Comparison of ENCODE assay signal across 16 cellular contexts in the genomic region with DNA sequence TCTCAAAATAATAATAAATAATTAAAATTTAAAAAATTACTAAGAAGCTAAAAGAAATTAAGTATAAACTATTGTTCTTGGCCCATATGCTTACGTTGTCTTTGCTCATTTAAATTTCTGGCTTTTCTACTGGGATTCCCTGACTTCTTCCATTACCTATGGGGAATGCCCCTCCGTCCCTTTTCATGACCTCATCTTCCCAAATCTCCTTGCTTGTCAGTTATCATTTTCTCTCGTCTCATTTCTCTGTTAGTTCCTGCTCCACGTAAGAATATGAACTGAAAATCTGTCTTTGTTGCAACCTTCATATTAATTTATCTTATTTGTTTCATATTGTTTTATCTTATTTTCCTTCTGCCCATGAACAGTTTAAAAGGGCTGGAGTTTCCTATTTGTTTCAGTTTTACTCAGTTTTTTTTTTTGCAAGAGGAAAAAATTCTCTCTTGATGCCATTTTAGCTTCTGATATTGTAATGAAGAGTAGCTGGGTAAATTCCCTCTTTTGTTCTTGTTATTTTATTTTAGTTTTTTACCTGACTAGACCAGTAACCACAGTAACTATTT. TPM values are rescaled to one million over a fixed set of nuclear protein-coding genes. Genes with fewer than 3 reads are reported as not detected.
DNase-seq lines count a peak whose midpoint lies in the region; ATAC-seq and TF ChIP-seq lines count a peak whose summit lies in the region.
"Had no signal": no experiment of that assay in that cellular context is flagged by ENCODE, and none has a peak within 500 bp of the region (broad histone marks: within the 10 kb centered on the region; RNA-seq: fewer than 3 reads in every experiment).

No MANE protein-coding gene starts in this region.

- peaks cover 27 to 51% (median 42%) of the 10 kb centered on the region in 4 donors for H3K4me1 Mint-ChIP-seq in CD4-positive, alpha-beta memory T cell
- H3K4me1 Mint-ChIP-seq in GM23338 (peaks cover 30% of the 10 kb centered on the region), MCF 10A (ENCODE audit: insufficient read depth, unreplicated experiment) (peaks cover 12% of the 10 kb centered on the region)
- peaks cover 37% of the 10 kb centered on the region for H3K4me1 Mint-ChIP-seq in activated T-helper 1 cell treated with anti-CD3 and anti-CD28 coated beads, Interleukin-12 subunit alpha, Interleukin-12 subunit beta, Interleukin-2, Interleukin-4 antibody, amounts not matched to agents 30 ng/mL and 10 ng/mL and 1 ng/mL, durations not matched to agents 14 hours and 24 hours and 36 hours (ENCODE audit: low read depth)
- H3K4me1 Mint-ChIP-seq in naive thymus-derived CD8-positive, alpha-beta T cell: peaks cover 18 to 47% (median 39%) of the 10 kb centered on the region in 4 donors

- H3K27me3 ChIP-seq in CD4-positive, alpha-beta memory T cell (ENCODE audit: insufficient read depth, low read length): no peaks in the 10 kb centered on the region
- H3K27me3 ChIP-seq in GM23338 (ENCODE audit: insufficient read depth): no peaks in the 10 kb centered on the region
- H3K27me3 ChIP-seq: thyroid gland had no signal

- peaks cover 40% of the 10 kb centered on the region for H3K4me1 ChIP-seq in CD4-positive, alpha-beta memory T cell (ENCODE audit: insufficient read depth, low read length)
- H3K4me1 ChIP-seq in GM23338 (ENCODE audit: insufficient read depth): peaks cover 19% of the 10 kb centered on the region; the same call in 1 of the 2 replicates

- H3K27me3 Mint-ChIP-seq in CD4-positive, alpha-beta memory T cell: no peaks in the 10 kb centered on the region
- peaks cover 11% of the 10 kb centered on the region for H3K27me3 Mint-ChIP-seq in GM23338 (ENCODE audit: insufficient read depth, low read depth, poor library complexity)
- no peaks in the 10 kb centered on the region for H3K27me3 Mint-ChIP-seq in activated T-helper 1 cell treated with anti-CD3 and anti-CD28 coated beads, Interleukin-12 subunit alpha, Interleukin-12 subunit beta, Interleukin-2, Interleukin-4 antibody, amounts not matched to agents 30 ng/mL and 10 ng/mL and 1 ng/mL, durations not matched to agents 14 hours and 24 hours and 36 hours (ENCODE audit: insufficient read depth)
- H3K27me3 Mint-ChIP-seq in naive thymus-derived CD8-positive, alpha-beta T cell: no peaks in the 10 kb centered on the region
- H3K27me3 Mint-ChIP-seq in MCF 10A (ENCODE audit: insufficient read depth, unreplicated experiment): no peaks in the 10 kb centered on the region

- TF ChIP-seq CTCF in GM23338 (conservative IDR thresholded peaks at IDR 0.05; ENCODE audit: low read depth in 2 of 2) (no peak), MCF 10A (IDR thresholded peaks at IDR 0.05; ENCODE audit: unreplicated experiment) (no peak)

- no peaks in the 10 kb centered on the region for H3K9me3 ChIP-seq in CD4-positive, alpha-beta memory T cell (ENCODE audit: control insufficient read depth in 1 of 2, low read length in 2 of 2)
- H3K9me3 ChIP-seq: thyroid gland had no signal

- peak overlapping the region; percentile 44; the same call in 1 of the 2 replicates for H2AFZ ChIP-seq in GM23338

- CTCF ChIA-PET in CD4-positive, alpha-beta memory T cell (lab: Charles Lee; ENCODE audit: partially characterized antibody): interaction anchor here (1.1 to 2.4 kb wide), 2 partner anchors 28 to 165 kb away, joined by 3 to 5 read pairs; no protein-coding TSS in a partner anchor
- CTCF ChIA-PET in MCF 10A (lab: Yijun Ruan, JAX): interaction anchor here (1.9 kb wide), 1 partner anchor 165 kb away, joined by 6 read pairs; no protein-coding TSS in a partner anchor

- BruUV-seq in MCF 10A (replicated peaks; lab: Mats Ljungman, UMichigan): no TSS peak

- intact Hi-C loops in CD4-positive, alpha-beta memory T cell (cut with micrococcal nuclease): no loop called here
- intact Hi-C loops in activated T-helper 1 cell treated with anti-CD3 and anti-CD28 coated beads, Interleukin-12 subunit alpha, Interleukin-12 subunit beta, Interleukin-2, Interleukin-4 antibody, amounts not matched to agents 30 ng/mL and 10 ng/mL and 1 ng/mL, durations not matched to agents 14 hours and 24 hours and 36 hours (cut with micrococcal nuclease): loop anchor here (1.0 to 10.0 kb wide), 3 partner anchors 167 to 1409 kb away; a partner anchor contains a TSS
- intact Hi-C loops in MCF 10A (cut with micrococcal nuclease): no loop called here

- POLR2A ChIA-PET in CD4-positive, alpha-beta memory T cell (lab: Charles Lee; ENCODE audit: partially characterized antibody): interaction anchor here (2.5 kb wide), 1 partner anchor 62 kb away, joined by 16 read pairs; no protein-coding TSS in a partner anchor
- POLR2A ChIA-PET in naive thymus-derived CD8-positive, alpha-beta T cell (lab: Charles Lee): interaction anchor here (0.6 kb wide), 1 partner anchor 51 kb away, joined by 3 read pairs; no protein-coding TSS in a partner anchor
- POLR2A ChIA-PET in MCF 10A (lab: Yijun Ruan, JAX): interaction anchor here (0.6 kb wide), 2 partner anchors 30 to 236 kb away, joined by 3 to 4 read pairs; no protein-coding TSS in a partner anchor

- H3K4me2 ChIP-seq in GM23338: 0 out of 2 replicates have a peak overlapping the region, but pooled peaks have one; percentile 7

- H3F3A ChIP-seq in GM23338 (replicated peaks; ENCODE audit: low read depth): 0 out of 2 replicates have a peak, but pooled peaks cover 3% of the 10 kb centered on the region

- 0 out of 2 replicates have a peak, but pooled peaks cover 4% of the 10 kb centered on the region for H4K20me1 ChIP-seq in GM23338 (replicated peaks; ENCODE audit: insufficient read depth)

- ATAC-seq in GM23338: no peak
- ATAC-seq in naive thymus-derived CD8-positive, alpha-beta T cell: no peak

- no peak overlapping the region for H3K27ac ChIP-seq in CD4-positive, alpha-beta memory T cell (ENCODE audit: low read depth, low read length)
- no peak overlapping the region for H3K27ac ChIP-seq in GM23338 (ENCODE audit: low read depth)
- H3K27ac ChIP-seq: epithelial cell of prostate, thyroid gland had no signal

- peaks cover 8 to 14% of the 10 kb centered on the region in 2 donors for H3K36me3 Mint-ChIP-seq in CD4-positive, alpha-beta memory T cell
- H3K36me3 Mint-ChIP-seq in GM23338 (ENCODE audit: low read depth): peaks cover 16% of the 10 kb centered on the region
- H3K36me3 Mint-ChIP-seq in activated T-helper 1 cell treated with anti-CD3 and anti-CD28 coated beads, Interleukin-12 subunit alpha, Interleukin-12 subunit beta, Interleukin-2, Interleukin-4 antibody, amounts not matched to agents 30 ng/mL and 10 ng/mL and 1 ng/mL, durations not matched to agents 14 hours and 24 hours and 36 hours (ENCODE audit: low read depth): peaks cover 15% of the 10 kb centered on the region
- peaks cover 4 to 11% (median 10%) of the 10 kb centered on the region in 3 donors for H3K36me3 Mint-ChIP-seq in naive thymus-derived CD8-positive, alpha-beta T cell
- H3K36me3 Mint-ChIP-seq in MCF 10A (ENCODE audit: insufficient read depth, unreplicated experiment): peaks cover 16% of the 10 kb centered on the region

- H3K36me3 ChIP-seq in CD4-positive, alpha-beta memory T cell (ENCODE audit: insufficient read depth, low read length): no peaks in the 10 kb centered on the region
- peaks cover 7% of the 10 kb centered on the region; the same call in 1 of the 2 replicates for H3K36me3 ChIP-seq in GM23338 (ENCODE audit: insufficient read depth)
- H3K36me3 ChIP-seq: thyroid gland had no signal

- no peaks in the 10 kb centered on the region for H3K9me2 ChIP-seq in GM23338 (ENCODE audit: insufficient read depth)

- no peak for DNase-seq in CD4-positive, alpha-beta memory T cell
- DNase-seq in GM23338 (ENCODE audit: low spot score) (no peak), MCF 10A (ENCODE audit: unreplicated experiment) (no peak), hypothalamus (lab: John Stamatoyannopoulos, UW) (no peak)
- DNase-seq in activated T-helper 1 cell treated with anti-CD3 and anti-CD28 coated beads, Interleukin-12 subunit alpha, Interleukin-12 subunit beta, Interleukin-2, Interleukin-4 antibody, amounts not matched to agents 30 ng/mL and 10 ng/mL and 1 ng/mL, durations not matched to agents 14 hours and 24 hours and 36 hours (ENCODE audit: low spot score): no peak
- no peak for DNase-seq in naive thymus-derived CD8-positive, alpha-beta T cell
- no peak for DNase-seq in stimulated activated naive CD4-positive, alpha-beta T cell (lab: John Stamatoyannopoulos, UW)
- DNase-seq: activated CD8-positive, alpha-beta memory T cell treated with anti-CD3 and anti-CD28 coated beads, Interleukin-2, amount 50 U/mL, for 48 hours; cortex of kidney; EL; HFFc6; kidney glomerular epithelial cell; NCI-H1930; NCI-H526 treated with DMSO at 0.1 percent for 48 hours had no signal

- H3K79me2 ChIP-seq in GM23338 (replicated peaks; ENCODE audit: insufficient read depth): peaks cover 21% of the 10 kb centered on the region

- peak overlapping the region; percentile 74 to 93 (median 90) for H3K27ac Mint-ChIP-seq in CD4-positive, alpha-beta memory T cell
- peak overlapping the region; percentile 35 for H3K27ac Mint-ChIP-seq in GM23338
- peak overlapping the region; percentile 89 for H3K27ac Mint-ChIP-seq in activated T-helper 1 cell treated with anti-CD3 and anti-CD28 coated beads, Interleukin-12 subunit alpha, Interleukin-12 subunit beta, Interleukin-2, Interleukin-4 antibody, amounts not matched to agents 30 ng/mL and 10 ng/mL and 1 ng/mL, durations not matched to agents 14 hours and 24 hours and 36 hours
- H3K27ac Mint-ChIP-seq in naive thymus-derived CD8-positive, alpha-beta T cell: peak overlapping the region; percentile 58 to 99 (median 82)
- no peak overlapping the region for H3K27ac Mint-ChIP-seq in MCF 10A (ENCODE audit: low read depth, unreplicated experiment)
- H3K27ac Mint-ChIP-seq: HFFc6 had no signal

- no peak overlapping the region for H3K4me3 ChIP-seq in CD4-positive, alpha-beta memory T cell (ENCODE audit: low read length in 2 of 2)
- H3K4me3 ChIP-seq in GM23338: no peak overlapping the region
- H3K4me3 ChIP-seq: thyroid gland had no signal

- H3K4me3 Mint-ChIP-seq in CD4-positive, alpha-beta memory T cell: peak overlapping the region in 6 of 8 donors; percentile 11 to 68 (median 36)
- no peak overlapping the region; the same call in 2 of the 3 replicates for H3K4me3 Mint-ChIP-seq in GM23338
- H3K4me3 Mint-ChIP-seq in activated T-helper 1 cell treated with anti-CD3 and anti-CD28 coated beads, Interleukin-12 subunit alpha, Interleukin-12 subunit beta, Interleukin-2, Interleukin-4 antibody, amounts not matched to agents 30 ng/mL and 10 ng/mL and 1 ng/mL, durations not matched to agents 14 hours and 24 hours and 36 hours: peak overlapping the region; percentile 69
- peak overlapping the region in 6 of 10 donors; percentile 6 to 70 (median 58) for H3K4me3 Mint-ChIP-seq in naive thymus-derived CD8-positive, alpha-beta T cell
- no peak overlapping the region for H3K4me3 Mint-ChIP-seq in MCF 10A (ENCODE audit: unreplicated experiment)
- H3K4me3 Mint-ChIP-seq: HFFc6 had no signal

- H3K9me3 Mint-ChIP-seq in CD4-positive, alpha-beta memory T cell: no peaks in the 10 kb centered on the region
- H3K9me3 Mint-ChIP-seq in GM23338: no peaks in the 10 kb centered on the region
- no peaks in the 10 kb centered on the region for H3K9me3 Mint-ChIP-seq in activated T-helper 1 cell treated with anti-CD3 and anti-CD28 coated beads, Interleukin-12 subunit alpha, Interleukin-12 subunit beta, Interleukin-2, Interleukin-4 antibody, amounts not matched to agents 30 ng/mL and 10 ng/mL and 1 ng/mL, durations not matched to agents 14 hours and 24 hours and 36 hours
- no peaks in the 10 kb centered on the region for H3K9me3 Mint-ChIP-seq in naive thymus-derived CD8-positive, alpha-beta T cell
- no peaks in the 10 kb centered on the region for H3K9me3 Mint-ChIP-seq in MCF 10A (ENCODE audit: unreplicated experiment)
- H3K9me3 Mint-ChIP-seq: HFFc6 had no signal

RNA-seq across cellular contexts. Expression of a gene that starts 2.5 kb away (rescaled TPM):
- 10 to 100 TPM; 73.2 to 79.5 TPM for total RNA-seq in CD4-positive, alpha-beta memory T cell
- polyA plus RNA-seq in CD4-positive, alpha-beta memory T cell: 10 to 100 TPM; 79.2 to 95.6 TPM
- total RNA-seq in GM23338 (2014; rRNA removed; shearing (Covaris generic)): 94.5 and 99.2 TPM in 2 replicates
- 79.2 and 101 TPM in 2 replicates for polyA plus RNA-seq in GM23338 (2016; fragmentation: Nextera tagmentation; extraction: Ambion mirVana)
- 83.6 and 86.3 TPM in 2 replicates for total RNA-seq in activated T-helper 1 cell treated with anti-CD3 and anti-CD28 coated beads, Interleukin-12 subunit alpha, Interleukin-12 subunit beta, Interleukin-2, Interleukin-4 antibody, amounts not matched to agents 30 ng/mL and 10 ng/mL and 1 ng/mL, durations not matched to agents 14 hours and 24 hours and 36 hours
- total RNA-seq in naive thymus-derived CD8-positive, alpha-beta T cell: 10 to 100 TPM; 77.1 to 83.0 TPM
- polyA plus RNA-seq in naive thymus-derived CD8-positive, alpha-beta T cell: 10 to 100 TPM; 62.5 to 83.7 (median 62.8) TPM
- total RNA-seq in MCF 10A (2022): 64.7 and 64.8 TPM in 2 replicates

Comparison
In these comparisons a context has a peak if more than half of its experiments do, and no peak if none do; other contexts are left out.
1. H3K4me3 Mint-ChIP-seq: peak in CD4-positive, alpha-beta memory T cell (6 of 8), activated T-helper 1 cell treated with anti-CD3 and anti-CD28 coated beads, Interleukin-12 subunit alpha, Interleukin-12 subunit beta, Interleukin-2, Interleukin-4 antibody, amounts not matched to agents 30 ng/mL and 10 ng/mL and 1 ng/mL, durations not matched to agents 14 hours and 24 hours and 36 hours (single experiment) and naive thymus-derived CD8-positive, alpha-beta T cell (6 of 10); none in GM23338 (single experiment) and MCF 10A (single experiment).